In genomic region chr2:84840306-84840705, GRCh38 we compare ENCODE assay signal across 14 cellular contexts. TPM values are rescaled to one million over a fixed set of nuclear protein-coding genes. Genes with fewer than 3 reads are reported as not detected.
DNase-seq lines count a peak whose midpoint lies in the region; ATAC-seq and TF ChIP-seq lines count a peak whose summit lies in the region.
"Had no signal": no experiment of that assay in that cellular context is flagged by ENCODE, and none has a peak within 500 bp of the region (broad histone marks: within the 10 kb centered on the region; RNA-seq: fewer than 3 reads in every experiment).

No MANE protein-coding gene starts in this region.

- POLR2A ChIA-PET in Panc1 (lab: Charles Lee) = no interaction called here

- H3K4me3 Mint-ChIP-seq in central memory CD8-positive, alpha-beta T cell = peak overlapping the region; percentile 61
- H3K4me3 Mint-ChIP-seq: nephron progenitor cell had no signal

- no TSS peak for BruUV-seq in Panc1 (replicated peaks; lab: Mats Ljungman, UMichigan)

- H3K36me3 ChIP-seq in heart left ventricle = no peaks in the 10 kb centered on the region
- H3K36me3 ChIP-seq in Panc1 (ENCODE audit: control insufficient read depth, insufficient read depth, low read length) = no peaks in the 10 kb centered on the region
- no peaks in the 10 kb centered on the region for H3K36me3 ChIP-seq in SJCRH30
- H3K36me3 ChIP-seq in ascending aorta = no peaks in the 10 kb centered on the region

- no peak overlapping the region for H3K4me3 ChIP-seq in heart left ventricle
- H3K4me3 ChIP-seq in Panc1 (ENCODE audit: low read depth in 2 of 2, low read length in 2 of 2) = no peak overlapping the region
- H3K4me3 ChIP-seq in SJCRH30 = no peak overlapping the region
- H3K4me3 ChIP-seq in ascending aorta = no peak overlapping the region
- H3K4me3 ChIP-seq: smooth muscle cell had no signal

- H3K27ac ChIP-seq in heart left ventricle (peak overlapping the region in 1 of 12 donors; percentile 27), Panc1 (ENCODE audit: low read length) (no peak overlapping the region), SJCRH30 (no peak overlapping the region), ascending aorta (no peak overlapping the region)

- CTCF ChIA-PET in Panc1 (lab: Charles Lee) = no interaction called here

- H3K4me1 Mint-ChIP-seq in central memory CD8-positive, alpha-beta T cell = peaks cover 62% of the 10 kb centered on the region

- in situ Hi-C loops in Panc1 (cut with HindIII; ENCODE audit: low pct_unique_long_range_greater_than_20kb, low sequenced_read_pairs) = no loop called here

- WGBS in heart left ventricle, 4 donors = 44 to 60% (median 55%) methylated on average over 3 of the region's 3 CpGs

- no peak for TF ChIP-seq CTCF in heart left ventricle (IDR thresholded peaks at IDR 0.05)
- TF ChIP-seq CTCF in Panc1 (IDR thresholded peaks at IDR 0.05) = no peak
- no peak for TF ChIP-seq CTCF in ascending aorta (IDR thresholded peaks at IDR 0.05)

- peak overlapping the region; percentile 88 for H3K27ac Mint-ChIP-seq in central memory CD8-positive, alpha-beta T cell (ENCODE audit: low read depth)
- H3K27ac Mint-ChIP-seq: nephron progenitor cell had no signal

- peaks cover 11% of the 10 kb centered on the region for H3K36me3 Mint-ChIP-seq in central memory CD8-positive, alpha-beta T cell (ENCODE audit: insufficient read depth)

- ATAC-seq in heart left ventricle (no peak), Panc1 (0 out of 2 replicates have a peak, but pooled peaks have one; percentile 60)
- no peak for ATAC-seq in central memory CD8-positive, alpha-beta T cell (replicated peaks; ENCODE audit: extremely low read depth, poor library complexity, severe bottlenecking)

- no peaks in the 10 kb centered on the region for H3K27me3 Mint-ChIP-seq in central memory CD8-positive, alpha-beta T cell

- TF ChIP-seq POLR2A in heart left ventricle (IDR thresholded peaks at IDR 0.05) = no peak

- DNase-seq in cardiac septum (ENCODE audit: low spot score) = peak; percentile 17
- no peak for DNase-seq in heart left ventricle
- no peak for DNase-seq in Panc1 (ENCODE audit: low read depth, low spot score)
- DNase-seq in central memory CD8-positive, alpha-beta T cell (ENCODE audit: low spot score in 2 of 2) = no peak
- DNase-seq in SJCRH30 = no peak
- no peak for DNase-seq in ascending aorta (ENCODE audit: low spot score in 2 of 2)
- no peak for DNase-seq in SHP77 (lab: John Stamatoyannopoulos, UW)
- no peak for DNase-seq in stimulated activated CD4-positive, alpha-beta T cell treated with anti-CD3 and anti-CD28 coated beads, Interleukin-12 subunit alpha, Interleukin-12 subunit beta, amount 100 ng/mL, for 4 hours
- DNase-seq: activated CD4-positive, alpha-beta T cell treated with anti-CD3 and anti-CD28 coated beads for 1 hour; NCI-H1417; NCI-H526 treated with DMSO at 0.1 percent for 48 hours; nephron progenitor cell; SIG-M5 had no signal

- no peaks in the 10 kb centered on the region for H3K27me3 ChIP-seq in heart left ventricle
- no peaks in the 10 kb centered on the region for H3K27me3 ChIP-seq in Panc1 (ENCODE audit: control insufficient read depth, insufficient read depth, low read length)
- H3K27me3 ChIP-seq in SJCRH30 = no peaks in the 10 kb centered on the region
- H3K27me3 ChIP-seq in ascending aorta = no peaks in the 10 kb centered on the region

- H3K9me3 ChIP-seq in heart left ventricle (peaks cover 0 to 25% (median 11%) of the 10 kb centered on the region in 12 donors), Panc1 (ENCODE audit: control insufficient read depth, insufficient read depth, low read depth, low read length) (no peaks in the 10 kb centered on the region), SJCRH30 (replicated peaks) (no peaks in the 10 kb centered on the region; the same call in 1 of the 2 replicates), ascending aorta (peaks cover 0 to 3% of the 10 kb centered on the region in 2 donors)

- H3K4me1 ChIP-seq in heart left ventricle = peaks cover 0 to 21% (median 0%) of the 10 kb centered on the region in 12 donors
- no peaks in the 10 kb centered on the region for H3K4me1 ChIP-seq in Panc1 (ENCODE audit: control insufficient read depth, insufficient read depth, low read length)
- peaks cover 10% of the 10 kb centered on the region for H3K4me1 ChIP-seq in SJCRH30
- H3K4me1 ChIP-seq in ascending aorta = no peaks in the 10 kb centered on the region

- intact Hi-C loops in cardiac septum (cut with DNase I) (no loop called here), heart left ventricle (cut with DNase I) (no loop called here), Panc1 (cut with micrococcal nuclease; ENCODE audit: unreplicated experiment) (no loop called here), ascending aorta (cut with DNase I) (no loop called here)

- H3K9me3 Mint-ChIP-seq in central memory CD8-positive, alpha-beta T cell = peaks cover 6% of the 10 kb centered on the region

RNA-seq across cellular contexts. Expression of gene TRABD2A, which starts 40.6 kb away (rescaled TPM):
- total RNA-seq in cardiac septum (0.54 TPM), heart left ventricle (1 to 10 TPM in 4 of 9 donors, under 1 TPM in 4, not detected in 1; 0.42 to 3.9 (median 1.2) TPM), Panc1 (2021; ENCODE audit: unreplicated experiment) (1.7 TPM), ascending aorta (1.1 TPM)
- polyA plus RNA-seq in heart left ventricle = 1 to 10 TPM in 1 of 2 donors, under 1 TPM in 1; 0.85 to 1.1 TPM
- polyA plus RNA-seq in Panc1 (2012; ENCODE audit: insufficient read length) = 0.73 TPM
- 0.86 and 1.4 TPM in 2 replicates for total RNA-seq in SJCRH30 (2014; rRNA removed; shearing (Covaris generic))
- total RNA-seq: smooth muscle cell had no signal
